In the genomic region with DNA sequence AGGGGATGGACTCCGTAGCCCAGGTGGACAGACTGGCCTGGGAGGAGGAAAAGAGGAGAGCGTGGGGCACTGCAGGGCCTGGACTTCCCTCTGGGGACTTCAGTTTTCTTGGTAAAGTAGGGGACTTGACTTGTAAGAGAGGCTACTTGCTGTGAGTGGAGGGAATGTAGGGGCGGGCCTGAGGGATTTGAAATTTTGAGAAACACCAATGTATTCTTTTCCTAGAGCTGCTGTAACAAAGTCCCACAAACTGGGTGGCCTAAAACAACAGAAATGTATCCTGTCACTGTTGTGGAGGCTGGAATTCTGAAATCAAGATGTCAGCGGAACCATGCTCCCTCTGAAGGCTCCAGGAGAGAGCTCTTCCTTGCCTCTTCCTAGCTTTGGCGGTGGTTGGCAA, we compare ENCODE assay signal across 12 cellular contexts. TPM values are rescaled to one million over a fixed set of nuclear protein-coding genes. Genes with fewer than 3 reads are reported as not detected.
DNase-seq lines count a peak whose midpoint lies in the region; ATAC-seq and TF ChIP-seq lines count a peak whose summit lies in the region.
"Had no signal": no experiment of that assay in that cellular context is flagged by ENCODE, and none has a peak within 500 bp of the region (broad histone marks: within the 10 kb centered on the region; RNA-seq: fewer than 3 reads in every experiment).

No MANE protein-coding gene starts in this region.

- no peaks in the 10 kb centered on the region for H3K9me3 ChIP-seq in SJSA1 (replicated peaks)
- peaks cover 0 to 5% of the 10 kb centered on the region in 2 donors for H3K9me3 ChIP-seq in neuronal stem cell (replicated peaks in 1 of 2; ENCODE audit: control insufficient read depth in 2 of 2, insufficient read depth in 1 of 2, low read depth in 1 of 2, low read length in 2 of 2)
- no peaks in the 10 kb centered on the region for H3K9me3 ChIP-seq in transverse colon

- no peak for ATAC-seq in HG03354 (IDR thresholded peaks at IDR 0.05; ENCODE audit: poor library complexity, severe bottlenecking, unreplicated experiment)
- ATAC-seq: GM12878 had no signal

- H2BK12ac ChIP-seq in neuronal stem cell (ENCODE audit: low read length) = no peak overlapping the region

- WGBS in neuronal stem cell (ENCODE audit: extremely low coverage in 2 of 2, insufficient read length in 2 of 2, insufficient replicate concordance in 1 of 2), 2 donors = no CpG with 5 or more reads among the region's 5 CpGs
- 80 to 87% methylated on average over 3 to 5 of the region's 5 CpGs for WGBS in transverse colon (ENCODE audit: low coverage in 1 of 2), 2 donors

- no peak overlapping the region for H4K91ac ChIP-seq in neuronal stem cell (ENCODE audit: low read depth, low read length, poor library complexity)

- H2AFZ ChIP-seq in neuronal stem cell (ENCODE audit: low read length) = peak overlapping the region; percentile 48

- no peak overlapping the region for H3K23ac ChIP-seq in neuronal stem cell (ENCODE audit: low read depth, low read length, poor library complexity)

- TF ChIP-seq CTCF in fibroblast of villous mesenchyme (IDR thresholded peaks at IDR 0.05; ENCODE audit: insufficient read depth, low read depth, low read length) (no peak), transverse colon (IDR thresholded peaks at IDR 0.05) (no peak)

- H3K18ac ChIP-seq in neuronal stem cell (ENCODE audit: low read length) = no peak overlapping the region

- H3K9ac ChIP-seq in neuronal stem cell (ENCODE audit: low read depth, low read length, poor library complexity) = no peak overlapping the region

- H2BK120ac ChIP-seq in neuronal stem cell (ENCODE audit: low read depth, low read length) = no peak overlapping the region

- intact Hi-C loops in transverse colon (cut with DNase I; ENCODE audit: low total_unique reads) = no loop called here

- H3K27ac ChIP-seq in SJSA1 (peak overlapping the region; percentile 83), neuronal stem cell (replicated peaks; ENCODE audit: low read length) (no peak overlapping the region), transverse colon (peak overlapping the region; percentile 59 to 84 (median 66))

- H3K4me1 ChIP-seq in SJSA1 (replicated peaks) (peaks cover 67% of the 10 kb centered on the region), neuronal stem cell (ENCODE audit: control insufficient read depth in 2 of 2, insufficient read depth in 1 of 2, low read depth in 1 of 2, low read length in 2 of 2) (peaks cover 8 to 10% of the 10 kb centered on the region in 2 donors), transverse colon (peaks cover 10 to 36% (median 13%) of the 10 kb centered on the region in 4 donors)

- TF ChIP-seq EP300 in transverse colon (IDR thresholded peaks at IDR 0.05; ENCODE audit: low read depth) = no peak

- no peaks in the 10 kb centered on the region for H3K36me3 ChIP-seq in SJSA1
- H3K36me3 ChIP-seq in neuronal stem cell (replicated peaks in 1 of 2; ENCODE audit: control insufficient read depth in 2 of 2, insufficient read depth in 2 of 2, low read length in 2 of 2) = no peaks in the 10 kb centered on the region
- H3K36me3 ChIP-seq in transverse colon = no peaks in the 10 kb centered on the region
- no peaks in the 10 kb centered on the region for H3K36me3 ChIP-seq in H7 (replicated peaks; ENCODE audit: control insufficient read depth, insufficient read depth, low read length)

- H3K4me3 ChIP-seq in SJSA1 (no peak overlapping the region), fibroblast of villous mesenchyme (ENCODE audit: low read depth, low read length) (peak overlapping the region; percentile 60), neuronal stem cell (ENCODE audit: low read length in 2 of 2) (no peak overlapping the region), transverse colon (no peak overlapping the region), H7 (ENCODE audit: insufficient read depth, low read depth, low read length) (no peak overlapping the region)
- H3K4me3 ChIP-seq: GM12878 had no signal

- H3K27me3 ChIP-seq in SJSA1 (replicated peaks) (no peaks in the 10 kb centered on the region), neuronal stem cell (ENCODE audit: control insufficient read depth in 3 of 3, insufficient read depth in 3 of 3, low read depth in 1 of 3, low read length in 3 of 3) (peaks cover 0 to 14% (median 6%) of the 10 kb centered on the region in 3 experiments), transverse colon (peaks cover 2% of the 10 kb centered on the region), H7 (ENCODE audit: control insufficient read depth, insufficient read depth, low read length) (peaks cover 7% of the 10 kb centered on the region; the same call in 1 of the 2 replicates)

- H2BK15ac ChIP-seq in neuronal stem cell (ENCODE audit: low read length) = no peak overlapping the region

- no peak overlapping the region for H3K4me2 ChIP-seq in neuronal stem cell (ENCODE audit: insufficient read depth, low read length, poor library complexity, severe bottlenecking)

- no peak overlapping the region for H2BK5ac ChIP-seq in neuronal stem cell (ENCODE audit: low read length)

- peak; percentile 56 to 68 for DNase-seq in SJSA1 (ENCODE audit: low read depth in 1 of 2, low spot score in 2 of 2)
- no peak for DNase-seq in fibroblast of villous mesenchyme (ENCODE audit: low read depth)
- DNase-seq in neuronal stem cell (ENCODE audit: low spot score) = no peak
- DNase-seq in transverse colon = no peak
- no peak for DNase-seq in AG08395 (ENCODE audit: low spot score)
- no peak for DNase-seq in H7
- no peak for DNase-seq in D341Med (ENCODE audit: low spot score)
- DNase-seq: activated gamma-delta T cell; NCI-H2107; NK-92 treated with Interleukin-12 subunit alpha and Interleukin-12 subunit beta, amount 100 ng/mL, for 24 hours had no signal

- no peak overlapping the region for H2AK5ac ChIP-seq in neuronal stem cell (ENCODE audit: low read depth, low read length)

- H4K8ac ChIP-seq in neuronal stem cell (ENCODE audit: low read depth, low read length) = no peak overlapping the region

- no peaks in the 10 kb centered on the region for H3K79me1 ChIP-seq in neuronal stem cell (ENCODE audit: low read depth, low read length)

- no peak for TF ChIP-seq POLR2A in transverse colon (IDR thresholded peaks at IDR 0.05)

- in situ Hi-C loops in transverse colon (cut with MboI; ENCODE audit: low pct_ligation_motif_present in 1 of 4, low pct_unique_long_range_greater_than_20kb in 1 of 4, low sequenced_read_pairs in 3 of 4) = no loop called here

- H3K14ac ChIP-seq in neuronal stem cell (ENCODE audit: low read length) = no peak overlapping the region

- H3K4ac ChIP-seq in neuronal stem cell (ENCODE audit: low read length) = no peak overlapping the region

RNA-seq across cellular contexts. Expression of a gene that starts 5.8 kb away (rescaled TPM):
- total RNA-seq in SJSA1 (2014; rRNA removed; shearing (Covaris generic)) = 21.6 and 24.0 TPM in 2 replicates
- total RNA-seq in fibroblast of villous mesenchyme (110 and 199 TPM in 2 replicates), transverse colon (10 to 100 TPM in 2 of 4 donors, 1 to 10 TPM in 2; 8.9 to 97.3 (median 10.6) TPM)
- polyA plus RNA-seq in neuronal stem cell (2013, experiment 1 of 2) = 10.1 TPM
- polyA plus RNA-seq in neuronal stem cell (2013, experiment 2 of 2) = 9.8 TPM
- total RNA-seq in H7 (2014; rRNA removed; shearing (Covaris generic)) = 18.0 and 21.1 TPM in 2 replicates

Comparison
In these comparisons a context has a peak if more than half of its experiments do, and no peak if none do; other contexts are left out.
1. DNase-seq: peak in SJSA1 (2 of 2); none in fibroblast of villous mesenchyme (single experiment), neuronal stem cell (single experiment), transverse colon (single experiment), AG08395 (single experiment), H7 (single experiment) and D341Med (single experiment).